In genomic region chr7:107563761-107564552, GRCh38 we compare ENCODE assay signal across 8 cellular contexts. TPM values are rescaled to one million over a fixed set of nuclear protein-coding genes. Genes with fewer than 3 reads are reported as not detected.
DNase-seq lines count a peak whose midpoint lies in the region; ATAC-seq and TF ChIP-seq lines count a peak whose summit lies in the region.

TSS of gene COG5 (minus strand) at chr7:107563920. CDS start at chr7:107563896, 24 bp downstream.
TSS of gene DUS4L (plus strand) at chr7:107563971. CDS start at chr7:107567071, 3,100 bp downstream.

- H3K9me3 Mint-ChIP-seq in nephron progenitor cell: no peaks in the 10 kb centered on the region
- H3K9me3 Mint-ChIP-seq in stimulated activated naive CD8-positive, alpha-beta T cell treated with anti-CD3 and anti-CD28 coated beads, Interleukin-15, amount 100 ng/mL, for 72 hours: no peaks in the 10 kb centered on the region

- H3K4me3 Mint-ChIP-seq in nephron progenitor cell: peak within 1 kb of the TSS; percentile 90
- peak within 1 kb of the TSS; percentile 90 to 96 for H3K4me3 Mint-ChIP-seq in stimulated activated naive CD8-positive, alpha-beta T cell treated with anti-CD3 and anti-CD28 coated beads, Interleukin-15, amount 100 ng/mL, for 72 hours

- peak; percentile 95 for DNase-seq in Daoy (ENCODE audit: low read depth)
- peak; percentile 17 for DNase-seq in KG1 (lab: John Stamatoyannopoulos, UW)
- DNase-seq in RWPE1 (ENCODE audit: low spot score): peak; percentile 79
- peak; percentile 76 for DNase-seq in activated effector memory CD4-positive, alpha-beta T cell treated with Interleukin-2 at 50 U/mL for 16 hours
- peak; percentile 80 for DNase-seq in fibroblast of pulmonary artery (ENCODE audit: low read depth)
- DNase-seq in nephron progenitor cell: peak; percentile 87
- DNase-seq in stimulated activated naive CD8-positive, alpha-beta T cell treated with anti-CD3 and anti-CD28 coated beads, Interleukin-15, amount 100 ng/mL, for 72 hours: peak; percentile 80

- CTCF ChIA-PET in RWPE1 (lab: Yijun Ruan, JAX): interaction anchor here (1.2 kb wide), 1 partner anchor 41 kb away, joined by 3 read pairs; no protein-coding TSS in a partner anchor

- peak within 1 kb of the TSS; percentile 92 for H3K4me3 ChIP-seq in fibroblast of pulmonary artery (replicated peaks; ENCODE audit: low read depth, low read length)

- peaks cover 46% of the 10 kb centered on the region for H3K4me1 Mint-ChIP-seq in nephron progenitor cell
- peaks cover 61% of the 10 kb centered on the region for H3K4me1 Mint-ChIP-seq in stimulated activated naive CD8-positive, alpha-beta T cell treated with anti-CD3 and anti-CD28 coated beads, Interleukin-15, amount 100 ng/mL, for 72 hours

- no peaks in the 10 kb centered on the region for H3K27me3 Mint-ChIP-seq in nephron progenitor cell (ENCODE audit: low read depth, poor library complexity)
- no peaks in the 10 kb centered on the region for H3K27me3 Mint-ChIP-seq in stimulated activated naive CD8-positive, alpha-beta T cell treated with anti-CD3 and anti-CD28 coated beads, Interleukin-15, amount 100 ng/mL, for 72 hours

- H3K27ac ChIP-seq in RWPE1: peak within 1 kb of the TSS; percentile 90

- peak; percentile 93 for ATAC-seq in GM21737 (IDR thresholded peaks at IDR 0.05; ENCODE audit: unreplicated experiment)
- peak; percentile 94 for ATAC-seq in stimulated activated naive CD8-positive, alpha-beta T cell treated with anti-CD3 and anti-CD28 coated beads, Interleukin-15, amount 100 ng/mL, for 72 hours

- POLR2A ChIA-PET in RWPE1 (lab: Yijun Ruan, JAX; ENCODE audit: low non-redundant PET): no interaction called here

- TF ChIP-seq CTCF in RWPE1 (conservative IDR thresholded peaks at IDR 0.05; ENCODE audit: low read depth) (no peak), fibroblast of pulmonary artery (IDR thresholded peaks at IDR 0.05; ENCODE audit: low read length, missing control alignments) (no peak), nephron progenitor cell (IDR thresholded peaks at IDR 0.05) (no peak)

- H3K36me3 Mint-ChIP-seq in nephron progenitor cell (ENCODE audit: low read depth): peaks cover 17% of the 10 kb centered on the region

- peak within 1 kb of the TSS; percentile 79 for H3K27ac Mint-ChIP-seq in nephron progenitor cell
- peak within 1 kb of the TSS; percentile 96 to 98 for H3K27ac Mint-ChIP-seq in stimulated activated naive CD8-positive, alpha-beta T cell treated with anti-CD3 and anti-CD28 coated beads, Interleukin-15, amount 100 ng/mL, for 72 hours

RNA-seq across cellular contexts. Expression of gene COG5, which starts in this region (rescaled TPM):
- 50.6 and 72.6 TPM in 2 replicates for total RNA-seq in Daoy (2014; rRNA removed; shearing (Covaris generic))

RNA-seq across cellular contexts. Expression of gene DUS4L, which starts in this region (rescaled TPM):
- 19.3 and 20.9 TPM in 2 replicates for total RNA-seq in Daoy (2014; rRNA removed; shearing (Covaris generic))

Comparison
In these comparisons a context has a peak if more than half of its experiments do, and no peak if none do; other contexts are left out.
1. Peak in every context shown above with its lines: DNase-seq, ATAC-seq, H3K4me3 ChIP-seq and H3K27ac ChIP-seq.
2. DNase-seq: peak in every context shown above with its lines; median percentile 95 in Daoy; 87 in nephron progenitor cell; 80 in fibroblast of pulmonary artery; 80 in stimulated activated naive CD8-positive, alpha-beta T cell treated with anti-CD3 and anti-CD28 coated beads, Interleukin-15, amount 100 ng/mL, for 72 hours; 79 in RWPE1; 76 in activated effector memory CD4-positive, alpha-beta T cell treated with Interleukin-2 at 50 U/mL for 16 hours; 17 in KG1.